21 cellular contexts compared by ENCODE assay signal in genomic region chr11:94107363-94107762, GRCh38. TPM values are rescaled to one million over a fixed set of nuclear protein-coding genes. Genes with fewer than 3 reads are reported as not detected.
DNase-seq lines count a peak whose midpoint lies in the region; ATAC-seq and TF ChIP-seq lines count a peak whose summit lies in the region.
"Had no signal": no experiment of that assay in that cellular context is flagged by ENCODE, and none has a peak within 500 bp of the region (broad histone marks: within the 10 kb centered on the region; RNA-seq: fewer than 3 reads in every experiment).

No MANE protein-coding gene starts in this region.

- H3K27me3 ChIP-seq in OCI-LY1 (ENCODE audit: insufficient read depth, low read length) (no peaks in the 10 kb centered on the region), smooth muscle cell (ENCODE audit: low read depth) (no peaks in the 10 kb centered on the region)
- H3K27me3 ChIP-seq: upper lobe of right lung had no signal

- peaks cover 9% of the 10 kb centered on the region for H3K27me3 Mint-ChIP-seq in chondrocyte (ENCODE audit: low read depth)

- WGBS in smooth muscle cell (ENCODE audit: low lambda C conversion rate), result 97% methylated on average over 1 of the region's 1 CpG

- H3K79me2 ChIP-seq in OCI-LY1 (ENCODE audit: insufficient read depth, low read length) (no peaks in the 10 kb centered on the region), smooth muscle cell (ENCODE audit: low read depth) (no peaks in the 10 kb centered on the region)

- H3K4me2 ChIP-seq in OCI-LY1 (ENCODE audit: low read length), result no peak overlapping the region
- H3K4me2 ChIP-seq in smooth muscle cell, result no peak overlapping the region
- H3K4me2 ChIP-seq: A549 had no signal

- no peak overlapping the region for H3K4me3 Mint-ChIP-seq in chondrocyte (ENCODE audit: unreplicated experiment)
- H3K4me3 Mint-ChIP-seq: activated B cell treated with CpG ODN at 0.5 μM for 24 hours; activated naive CD8-positive, alpha-beta T cell treated with anti-CD3 and anti-CD28 coated beads, Interleukin-2, amount 50 U/mL, for 24 hours; activated T-helper 1 cell treated with anti-CD3 and anti-CD28 coated beads, Interleukin-12 subunit alpha, Interleukin-12 subunit beta, Interleukin-2, Interleukin-4 antibody, amounts not matched to agents 30 ng/mL and 10 ng/mL and 1 ng/mL, durations not matched to agents 14 hours and 24 hours and 36 hours; CD8-positive, alpha-beta T cell; stimulated activated naive CD8-positive, alpha-beta T cell treated with anti-CD3 and anti-CD28 coated beads, Interleukin-15, Interleukin-2, amounts not matched to agents 100 ng/mL and 50 ng/mL, for 24 hours had no signal

- H3K4me3 ChIP-seq in OCI-LY1 (ENCODE audit: low read depth, low read length, poor library complexity, severe bottlenecking), result no peak overlapping the region
- H3K4me3 ChIP-seq in smooth muscle cell, result no peak overlapping the region
- H3K4me3 ChIP-seq: A549, upper lobe of right lung had no signal

- no peak overlapping the region for H3K27ac Mint-ChIP-seq in chondrocyte (ENCODE audit: unreplicated experiment)
- H3K27ac Mint-ChIP-seq: activated B cell treated with CpG ODN at 0.5 μM for 24 hours; activated naive CD8-positive, alpha-beta T cell treated with anti-CD3 and anti-CD28 coated beads, Interleukin-2, amount 50 U/mL, for 24 hours; activated T-helper 1 cell treated with anti-CD3 and anti-CD28 coated beads, Interleukin-12 subunit alpha, Interleukin-12 subunit beta, Interleukin-2, Interleukin-4 antibody, amounts not matched to agents 30 ng/mL and 10 ng/mL and 1 ng/mL, durations not matched to agents 14 hours and 24 hours and 36 hours; CD8-positive, alpha-beta T cell; stimulated activated naive CD8-positive, alpha-beta T cell treated with anti-CD3 and anti-CD28 coated beads, Interleukin-15, Interleukin-2, amounts not matched to agents 100 ng/mL and 50 ng/mL, for 24 hours had no signal

- H2AFZ ChIP-seq in OCI-LY1 (ENCODE audit: low read length) (no peak overlapping the region), smooth muscle cell (ENCODE audit: low read depth) (no peak overlapping the region)

- H4K20me1 ChIP-seq in OCI-LY1 (ENCODE audit: insufficient read depth, low read length) (no peaks in the 10 kb centered on the region), smooth muscle cell (ENCODE audit: low read depth) (no peaks in the 10 kb centered on the region)

- no peaks in the 10 kb centered on the region for H3F3A ChIP-seq in OCI-LY1 (ENCODE audit: insufficient read depth, low read length)
- H3F3A ChIP-seq in smooth muscle cell (ENCODE audit: low read depth), result no peaks in the 10 kb centered on the region

- H3K36me3 ChIP-seq in OCI-LY1 (ENCODE audit: insufficient read depth, low read length) (no peaks in the 10 kb centered on the region), smooth muscle cell (ENCODE audit: low read depth) (no peaks in the 10 kb centered on the region)
- H3K36me3 ChIP-seq: upper lobe of right lung had no signal

- H3K9me2 ChIP-seq in OCI-LY1 (ENCODE audit: low read depth, low read length), result no peaks in the 10 kb centered on the region

- H3K9ac ChIP-seq in OCI-LY1 (ENCODE audit: low read length), result no peak overlapping the region
- no peak overlapping the region for H3K9ac ChIP-seq in smooth muscle cell (ENCODE audit: low read depth)

- no peaks in the 10 kb centered on the region for H3K4me1 ChIP-seq in OCI-LY1 (ENCODE audit: insufficient read depth, low read length, severe bottlenecking)
- H3K4me1 ChIP-seq in smooth muscle cell (ENCODE audit: low read depth), result peaks cover 2% of the 10 kb centered on the region
- H3K4me1 ChIP-seq: A549, upper lobe of right lung had no signal

- H3K9me3 ChIP-seq in OCI-LY1 (ENCODE audit: low read length) (no peaks in the 10 kb centered on the region), smooth muscle cell (replicated peaks; ENCODE audit: low read depth) (no peaks in the 10 kb centered on the region)
- H3K9me3 ChIP-seq: A549, upper lobe of right lung had no signal

- DNase-seq in SIG-M5 treated with dmso at 0.1 percent for 504 hours (lab: John Stamatoyannopoulos, UW; ENCODE audit: unreplicated experiment) (peak; percentile 4), SIG-M5 (lab: John Stamatoyannopoulos, UW) (no peak), chondrocyte (ENCODE audit: low spot score) (no peak), smooth muscle cell (lab: John Stamatoyannopoulos, UW; ENCODE audit: unreplicated experiment) (no peak), hippocampal formation (lab: John Stamatoyannopoulos, UW) (no peak), T1000 (lab: John Stamatoyannopoulos, UW) (no peak)
- DNase-seq: activated B cell treated with CpG ODN at 0.5 μM for 24 hours; activated naive CD8-positive, alpha-beta T cell treated with anti-CD3 and anti-CD28 coated beads, Interleukin-2, amount 50 U/mL, for 24 hours; CD8-positive, alpha-beta T cell; central memory CD4-positive, alpha-beta T cell; effector CD4-positive, alpha-beta T cell; NCI-H1092; NCI-H748 treated with DMSO at 0.1 percent for 48 hours; retina; upper lobe of right lung had no signal

- H3K36me3 Mint-ChIP-seq in chondrocyte (ENCODE audit: low read depth), result peaks cover 1% of the 10 kb centered on the region
- H3K36me3 Mint-ChIP-seq: CD8-positive, alpha-beta T cell had no signal

- H3K27ac ChIP-seq in OCI-LY1 (ENCODE audit: low read depth, low read length, poor library complexity, severe bottlenecking), result no peak overlapping the region
- H3K27ac ChIP-seq in smooth muscle cell (ENCODE audit: low read depth), result no peak overlapping the region
- H3K27ac ChIP-seq: A549, upper lobe of right lung had no signal

- no peak for ATAC-seq in HG02885 (IDR thresholded peaks at IDR 0.05; ENCODE audit: poor library complexity, unreplicated experiment)
- ATAC-seq: A549; activated naive CD8-positive, alpha-beta T cell treated with anti-CD3 and anti-CD28 coated beads, Interleukin-2, amount 50 U/mL, for 24 hours; CD8-positive, alpha-beta T cell; left lobe of liver; upper lobe of right lung had no signal

- peaks cover 9% of the 10 kb centered on the region for H3K9me3 Mint-ChIP-seq in chondrocyte (ENCODE audit: low read depth)
- H3K9me3 Mint-ChIP-seq: activated B cell treated with CpG ODN at 0.5 μM for 24 hours; activated naive CD8-positive, alpha-beta T cell treated with anti-CD3 and anti-CD28 coated beads, Interleukin-2, amount 50 U/mL, for 24 hours; activated T-helper 1 cell treated with anti-CD3 and anti-CD28 coated beads, Interleukin-12 subunit alpha, Interleukin-12 subunit beta, Interleukin-2, Interleukin-4 antibody, amounts not matched to agents 30 ng/mL and 10 ng/mL and 1 ng/mL, durations not matched to agents 14 hours and 24 hours and 36 hours; CD8-positive, alpha-beta T cell had no signal

- peaks cover 2% of the 10 kb centered on the region for H3K4me1 Mint-ChIP-seq in chondrocyte (ENCODE audit: low read depth)
- H3K4me1 Mint-ChIP-seq: activated B cell treated with CpG ODN at 0.5 μM for 24 hours; activated naive CD8-positive, alpha-beta T cell treated with anti-CD3 and anti-CD28 coated beads, Interleukin-2, amount 50 U/mL, for 24 hours had no signal

- TF ChIP-seq CTCF in OCI-LY1 (IDR thresholded peaks at IDR 0.05; ENCODE audit: low read length) (peak; percentile 37; the same call in 1 of the 2 replicates), chondrocyte (IDR thresholded peaks at IDR 0.05) (peak; percentile 58), smooth muscle cell (IDR thresholded peaks at IDR 0.05; ENCODE audit: borderline replicate concordance, insufficient read depth, poor library complexity, severe bottlenecking) (peak; percentile 14)

RNA-seq across cellular contexts. Expression of gene PANX1, which starts 21.3 kb away (rescaled TPM):
- 25.6 to 36.4 TPM (median 35.7 TPM) in 3 replicates for total RNA-seq in chondrocyte
- 81.2 and 91.6 TPM in 2 replicates for total RNA-seq in smooth muscle cell
- polyA plus RNA-seq in smooth muscle cell, result 30.5 and 32.2 TPM in 2 replicates
